In genomic region chr11:449889-450808, GRCh38 we compare ENCODE assay signal across 1 cellular context.
TF ChIP-seq lines count a peak whose summit lies in the region.

TSS of gene PTDSS2 (plus strand) at chr11:450279. CDS start at chr11:450456, 177 bp downstream.

TF ChIP-seq in HepG2, 621 proteins besides CTCF, POLR2A, EP300 and RAD21 (continued from another document):
- TF ChIP-seq NR0B2 (CRISPR knock-in tag; IDR thresholded peaks at IDR 0.05) (peak; percentile 61), ZNF816 (CRISPR knock-in tag; IDR thresholded peaks at IDR 0.05; ENCODE audit: borderline replicate concordance) (peak; percentile 52; the same call in 1 of the 2 replicates), HNRNPK (IDR thresholded peaks at IDR 0.05; ENCODE audit: low read depth, low read length, poor library complexity, severe bottlenecking) (peak; percentile 69), AHDC1 (CRISPR knock-in tag; IDR thresholded peaks at IDR 0.05; ENCODE audit: borderline replicate concordance) (peak; percentile 17; the same call in 1 of the 2 replicates), SNAPC4 (CRISPR knock-in tag; IDR thresholded peaks at IDR 0.05) (peak; percentile 79; the same call in 1 of the 2 replicates), ZBTB14 (CRISPR knock-in tag; IDR thresholded peaks at IDR 0.05) (peak; percentile 65; the same call in 1 of the 2 replicates), E2F2 (CRISPR knock-in tag; IDR thresholded peaks at IDR 0.05; ENCODE audit: borderline replicate concordance) (peak; percentile 95; the same call in 1 of the 2 replicates), ZBTB7A (CRISPR knock-in tag; IDR thresholded peaks at IDR 0.05) (peak; percentile 95), E2F5 (CRISPR knock-in tag; conservative IDR thresholded peaks at IDR 0.05) (no peak; the same call in 1 of the 2 replicates), PITX1 (CRISPR knock-in tag; IDR thresholded peaks at IDR 0.05) (peak; percentile 68; the same call in 1 of the 2 replicates), CEBPZ (IDR thresholded peaks at IDR 0.05; ENCODE audit: low read length) (no peak)
